In genomic region chr17:74759243-74759801, GRCh38 we compare ENCODE assay signal across 8 cellular contexts. TPM values are rescaled to one million over a fixed set of nuclear protein-coding genes. Genes with fewer than 3 reads are reported as not detected.
DNase-seq lines count a peak whose midpoint lies in the region; ATAC-seq, FAIRE-seq and TF ChIP-seq lines count a peak whose summit lies in the region.

No MANE protein-coding gene starts in this region.

- peak; percentile 64 for DNase-seq in H7
- DNase-seq in Panc1 (ENCODE audit: low read depth, low spot score): no peak
- DNase-seq in bronchial epithelial cell (ENCODE audit: low read depth): no peak
- DNase-seq in prostate gland (ENCODE audit: low spot score): no peak
- no peak for DNase-seq in NCI-H1048 (lab: John Stamatoyannopoulos, UW)
- DNase-seq in DMS79 (lab: John Stamatoyannopoulos, UW): no peak

- BruUV-seq in Panc1 (replicated peaks; lab: Mats Ljungman, UMichigan): no TSS peak

- H3K27me3 ChIP-seq in H7 (ENCODE audit: control insufficient read depth, insufficient read depth, low read length): no peaks in the 10 kb centered on the region
- H3K27me3 ChIP-seq in Panc1 (ENCODE audit: control insufficient read depth, insufficient read depth, low read length): no peaks in the 10 kb centered on the region
- H3K27me3 ChIP-seq in bronchial epithelial cell (ENCODE audit: control insufficient read depth, insufficient read depth, low read length): no peaks in the 10 kb centered on the region
- no peaks in the 10 kb centered on the region for H3K27me3 ChIP-seq in prostate gland (replicated peaks; ENCODE audit: insufficient read depth)

- peak; percentile 43 for FAIRE-seq in bronchial epithelial cell (lab: Jason Lieb, UNC)

- ATAC-seq in Panc1 (peak; percentile 54), HG03565 (IDR thresholded peaks at IDR 0.05; ENCODE audit: unreplicated experiment) (no peak)

- no peak overlapping the region for H3K4me3 ChIP-seq in H7 (ENCODE audit: insufficient read depth, low read depth, low read length)
- H3K4me3 ChIP-seq in Panc1 (ENCODE audit: low read depth in 2 of 2, low read length in 2 of 2): no peak overlapping the region
- no peak overlapping the region for H3K4me3 ChIP-seq in bronchial epithelial cell (ENCODE audit: low read depth, low read length)
- H3K4me3 ChIP-seq in prostate gland: no peak overlapping the region

- H3K9me3 ChIP-seq in Panc1 (ENCODE audit: control insufficient read depth, insufficient read depth, low read depth, low read length): no peaks in the 10 kb centered on the region
- H3K9me3 ChIP-seq in prostate gland: no peaks in the 10 kb centered on the region

- no peak overlapping the region for H3K27ac ChIP-seq in Panc1 (ENCODE audit: low read length)
- peak overlapping the region; percentile 90 to 91 for H3K27ac ChIP-seq in prostate gland

- CTCF ChIA-PET in Panc1 (lab: Charles Lee): interaction anchor here (0.6 kb wide), 1 partner anchor 13 kb away, joined by 3 read pairs; no protein-coding TSS in a partner anchor

- H3K36me3 ChIP-seq in H7 (replicated peaks; ENCODE audit: control insufficient read depth, insufficient read depth, low read length) (no peaks in the 10 kb centered on the region; the same call in 1 of the 2 replicates), Panc1 (ENCODE audit: control insufficient read depth, insufficient read depth, low read length) (no peaks in the 10 kb centered on the region), bronchial epithelial cell (ENCODE audit: control insufficient read depth, insufficient read depth, low read length) (peaks cover 6% of the 10 kb centered on the region), prostate gland (no peaks in the 10 kb centered on the region)

- in situ Hi-C loops in Panc1 (cut with HindIII; ENCODE audit: low pct_unique_long_range_greater_than_20kb, low sequenced_read_pairs): no loop called here

- WGBS in prostate gland: 60% methylated on average over 9 of the region's 9 CpGs

- no peak for TF ChIP-seq POLR2A in prostate gland (IDR thresholded peaks at IDR 0.05)

- peak; percentile 42 for TF ChIP-seq CTCF in GM12874 (IDR thresholded peaks at IDR 0.05; ENCODE audit: insufficient read depth, low read depth, low read length)
- no peak for TF ChIP-seq CTCF in Panc1 (IDR thresholded peaks at IDR 0.05)
- TF ChIP-seq CTCF in bronchial epithelial cell (IDR thresholded peaks at IDR 0.05; ENCODE audit: insufficient read depth, low read length, severe bottlenecking): peak; percentile 5
- no peak for TF ChIP-seq CTCF in prostate gland (IDR thresholded peaks at IDR 0.05)

- H3K4me1 ChIP-seq in Panc1 (ENCODE audit: control insufficient read depth, insufficient read depth, low read length) (peaks cover 46% of the 10 kb centered on the region), prostate gland (replicated peaks) (peaks cover 60% of the 10 kb centered on the region)

- POLR2A ChIA-PET in Panc1 (lab: Charles Lee): no interaction called here

- intact Hi-C loops in Panc1 (cut with micrococcal nuclease; ENCODE audit: unreplicated experiment): no loop called here
- intact Hi-C loops in prostate gland (cut with DNase I): loop anchor here (5.0 kb wide), 1 partner anchor 532 kb away; no protein-coding TSS in a partner anchor

RNA-seq across cellular contexts. Expression of gene NHERF1, which starts 10.9 kb away (rescaled TPM):
- total RNA-seq in H7 (2014; rRNA removed; shearing (Covaris generic)): 63.1 and 79.1 TPM in 2 replicates
- 90.8 TPM for total RNA-seq in Panc1 (2021; ENCODE audit: unreplicated experiment)
- polyA plus RNA-seq in Panc1 (2012; ENCODE audit: insufficient read length): 66.0 TPM
- total RNA-seq in bronchial epithelial cell: 35.3 and 55.8 TPM in 2 replicates
- 100 to 1,000 TPM in 1 of 2 donors, 10 to 100 TPM in 1; 84.1 to 133 TPM for total RNA-seq in prostate gland

RNA-seq across cellular contexts. Expression of gene NAT9, which starts 16.8 kb away (rescaled TPM):
- total RNA-seq in H7 (2014; rRNA removed; shearing (Covaris generic)): 47.9 and 73.3 TPM in 2 replicates
- total RNA-seq in Panc1 (2021; ENCODE audit: unreplicated experiment) (90.1 TPM), bronchial epithelial cell (35.8 and 64.5 TPM in 2 replicates), prostate gland (10 to 100 TPM; 29.6 to 49.3 TPM)
- 59.6 TPM for polyA plus RNA-seq in Panc1 (2012; ENCODE audit: insufficient read length)

RNA-seq across cellular contexts. Expression of gene RAB37, which starts 22.3 kb away (rescaled TPM):
- 2.5 and 3.5 TPM in 2 replicates for total RNA-seq in H7 (2014; rRNA removed; shearing (Covaris generic))
- total RNA-seq in Panc1 (2021; ENCODE audit: unreplicated experiment): 1.5 TPM
- 1.2 TPM for polyA plus RNA-seq in Panc1 (2012; ENCODE audit: insufficient read length)
- total RNA-seq in bronchial epithelial cell: under 0.01 and 0.38 TPM in 2 replicates
- total RNA-seq in prostate gland: 1 to 10 TPM; 1.6 to 2.2 TPM

RNA-seq across cellular contexts. Expression of gene CD300LF, which starts 46.6 kb away (rescaled TPM):
- not detected in 2 replicates for total RNA-seq in H7 (2014; rRNA removed; shearing (Covaris generic))
- total RNA-seq in Panc1 (2021; ENCODE audit: unreplicated experiment) (not detected), bronchial epithelial cell (not detected in 2 replicates), prostate gland (1 to 10 TPM in 1 of 2 donors, under 1 TPM in 1; 0.59 to 1.2 TPM)
- polyA plus RNA-seq in Panc1 (2012; ENCODE audit: insufficient read length): not detected

Comparison
In these comparisons a context has a peak if more than half of its experiments do, and no peak if none do; other contexts are left out.
1. CTCF ChIP-seq: peak in GM12874 (single experiment) and bronchial epithelial cell (single experiment); none in Panc1 (single experiment) and prostate gland (0 of 4).